8 cellular contexts compared by ENCODE assay signal in the genomic region with DNA sequence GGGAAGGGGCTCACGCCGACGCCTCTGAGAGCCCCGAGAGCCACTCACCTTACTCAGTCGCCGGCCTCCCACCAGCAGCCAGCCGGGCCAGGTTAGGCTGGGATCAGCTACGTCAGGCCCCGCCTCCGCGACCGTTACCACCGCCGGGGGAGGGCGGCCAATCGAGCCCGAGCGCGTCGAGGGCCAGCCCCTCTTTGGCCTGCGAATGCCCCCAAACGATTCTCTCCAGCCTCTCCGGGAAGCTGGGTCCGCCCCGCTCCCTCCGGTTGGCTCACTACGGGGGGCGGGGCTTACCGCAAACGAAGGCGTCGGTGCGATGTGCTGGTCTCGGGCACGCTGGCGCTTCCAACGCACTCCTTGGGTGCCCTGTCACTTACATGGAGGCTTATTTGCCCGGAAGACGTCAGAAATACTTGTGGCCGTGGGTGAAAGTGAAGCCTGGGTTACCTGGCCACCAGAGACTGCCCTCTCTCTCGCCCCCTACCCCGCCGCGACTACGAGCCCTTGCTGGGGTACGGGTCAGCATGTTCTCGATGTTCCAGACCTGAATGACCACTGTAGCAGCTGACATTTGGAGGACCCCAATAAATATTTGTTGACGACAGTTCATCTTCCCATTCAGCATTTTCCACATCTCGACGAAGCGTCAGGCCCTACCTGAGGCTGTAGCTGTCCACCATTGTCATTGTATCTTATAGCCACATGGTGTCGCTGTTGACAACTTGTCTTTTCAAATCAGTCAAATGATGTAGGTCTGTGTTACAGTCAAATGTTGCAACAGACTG. TPM values are rescaled to one million over a fixed set of nuclear protein-coding genes. Genes with fewer than 3 reads are reported as not detected.
DNase-seq lines count a peak whose midpoint lies in the region; ATAC-seq and TF ChIP-seq lines count a peak whose summit lies in the region.

A gene with protein sequence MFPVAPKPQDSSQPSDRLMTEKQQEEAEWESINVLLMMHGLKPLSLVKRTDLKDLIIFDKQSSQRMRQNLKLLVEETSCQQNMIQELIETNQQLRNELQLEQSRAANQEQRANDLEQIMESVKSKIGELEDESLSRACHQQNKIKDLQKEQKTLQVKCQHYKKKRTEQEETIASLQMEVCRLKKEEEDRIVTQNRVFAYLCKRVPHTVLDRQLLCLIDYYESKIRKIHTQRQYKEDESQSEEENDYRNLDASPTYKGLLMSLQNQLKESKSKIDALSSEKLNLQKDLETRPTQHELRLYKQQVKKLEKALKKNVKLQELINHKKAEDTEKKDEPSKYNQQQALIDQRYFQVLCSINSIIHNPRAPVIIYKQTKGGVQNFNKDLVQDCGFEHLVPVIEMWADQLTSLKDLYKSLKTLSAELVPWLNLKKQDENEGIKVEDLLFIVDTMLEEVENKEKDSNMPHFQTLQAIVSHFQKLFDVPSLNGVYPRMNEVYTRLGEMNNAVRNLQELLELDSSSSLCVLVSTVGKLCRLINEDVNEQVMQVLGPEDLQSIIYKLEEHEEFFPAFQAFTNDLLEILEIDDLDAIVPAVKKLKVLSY (minus strand): TSS at position 111 of the 785 bp plus-strand sequence. CDS start 21,333 bp downstream, outside the sequence.

- H2AFZ ChIP-seq in DND-41 (ENCODE audit: low read depth, low read length) (peak within 1 kb of the TSS; percentile 89), neuron (ENCODE audit: low read depth, low read length) (peak within 1 kb of the TSS; percentile 92)

- peak; percentile 96 for TF ChIP-seq CTCF in DND-41 (IDR thresholded peaks at IDR 0.05; ENCODE audit: borderline replicate concordance, extremely low read depth, low read length, poor library complexity, severe bottlenecking)

- peak within 1 kb of the TSS; percentile 65 for H3K9ac ChIP-seq in DND-41 (ENCODE audit: low read depth, low read length)

- DNase-seq in DND-41 (peak; percentile 91), fibroblast of the conjunctiva (ENCODE audit: low read depth) (peak; percentile 93), superior temporal gyrus (ENCODE audit: extremely low spot score) (peak; percentile 96), COR-L47 (lab: John Stamatoyannopoulos, UW) (no peak)
- peak; percentile 84 for DNase-seq in activated T-cell treated with anti-CD3 and anti-CD28 coated beads, Interleukin-2, amount 50 U/mL, for 4 hours

- H3K27me3 ChIP-seq in DND-41 (ENCODE audit: insufficient read depth, low read length, poor library complexity) (no peaks in the 10 kb centered on the region), neuron (ENCODE audit: insufficient read depth, low read length) (no peaks in the 10 kb centered on the region)

- no peaks in the 10 kb centered on the region for H3K27me3 Mint-ChIP-seq in activated T-cell treated with anti-CD3 and anti-CD28 coated beads, Interleukin-2, amount 50 U/mL, for 4 hours (ENCODE audit: low read depth)

- ATAC-seq in DND-41 (ENCODE audit: insufficient read depth, low read depth) (peak; percentile 91), GM21717 (IDR thresholded peaks at IDR 0.05; ENCODE audit: unreplicated experiment) (peak; percentile 94)
- ATAC-seq in activated T-cell treated with anti-CD3 and anti-CD28 coated beads, Interleukin-2, amount 50 U/mL, for 4 hours = peak; percentile 96 to 98

- H4K20me1 ChIP-seq in DND-41 (ENCODE audit: insufficient read depth, low read length) = no peaks in the 10 kb centered on the region

- peaks cover 6% of the 10 kb centered on the region for H3K9me3 ChIP-seq in DND-41 (ENCODE audit: insufficient read depth, low read length, severe bottlenecking)
- H3K9me3 ChIP-seq in KOPT-K1 (ENCODE audit: insufficient read depth, low read length, poor library complexity, severe bottlenecking) = peaks cover 10% of the 10 kb centered on the region
- H3K9me3 ChIP-seq in neuron (ENCODE audit: low read length) = no peaks in the 10 kb centered on the region

- H3K9me3 Mint-ChIP-seq in activated T-cell treated with anti-CD3 and anti-CD28 coated beads, Interleukin-2, amount 50 U/mL, for 4 hours = no peaks in the 10 kb centered on the region

- peak within 1 kb of the TSS; percentile 96 for H3K4me3 Mint-ChIP-seq in activated T-cell treated with anti-CD3 and anti-CD28 coated beads, Interleukin-2, amount 50 U/mL, for 4 hours

- H3K4me3 ChIP-seq in DND-41 (ENCODE audit: low read depth in 1 of 2, low read length in 2 of 2) (peak within 1 kb of the TSS; percentile 53 to 67), neuron (ENCODE audit: low read length) (peak within 1 kb of the TSS; percentile 67)

- peaks cover 10% of the 10 kb centered on the region for H3K4me1 Mint-ChIP-seq in activated T-cell treated with anti-CD3 and anti-CD28 coated beads, Interleukin-2, amount 50 U/mL, for 4 hours (ENCODE audit: low read depth)

- H3K27ac ChIP-seq in DND-41 (ENCODE audit: low read length) = peak within 1 kb of the TSS; percentile 86
- peak within 1 kb of the TSS; percentile 91 for H3K27ac ChIP-seq in KOPT-K1 (ENCODE audit: low read depth, low read length, poor library complexity, severe bottlenecking)

- H3K36me3 ChIP-seq in DND-41 (ENCODE audit: insufficient read depth, low read length) (peaks cover 13% of the 10 kb centered on the region), KOPT-K1 (ENCODE audit: insufficient read depth, low read length) (peaks cover 28% of the 10 kb centered on the region), neuron (ENCODE audit: insufficient read depth, low read length) (no peaks in the 10 kb centered on the region)

- H3K79me2 ChIP-seq in DND-41 (ENCODE audit: insufficient read depth, low read length) = peaks cover 39% of the 10 kb centered on the region

- no peaks in the 10 kb centered on the region for H3K36me3 Mint-ChIP-seq in activated T-cell treated with anti-CD3 and anti-CD28 coated beads, Interleukin-2, amount 50 U/mL, for 4 hours (ENCODE audit: insufficient read depth)

- peaks cover 48% of the 10 kb centered on the region for H3K4me1 ChIP-seq in DND-41 (ENCODE audit: insufficient read depth, low read length)
- H3K4me1 ChIP-seq in neuron (ENCODE audit: insufficient read depth, low read length) = no peaks in the 10 kb centered on the region

- peak within 1 kb of the TSS; percentile 92 for H3K4me2 ChIP-seq in DND-41 (ENCODE audit: insufficient read depth, low read length)

RNA-seq across cellular contexts. Expression of the gene that starts here (rescaled TPM):
- 1 to 10 TPM; 5.1 to 7.0 (median 5.2) TPM for total RNA-seq in activated T-cell treated with anti-CD3 and anti-CD28 coated beads, Interleukin-2, amount 50 U/mL, for 4 hours
